ENCODE assay signal across 12 cellular contexts in genomic region chr17:19242323-19242722, GRCh38. TPM values are rescaled to one million over a fixed set of nuclear protein-coding genes. Genes with fewer than 3 reads are reported as not detected.
DNase-seq lines count a peak whose midpoint lies in the region; ATAC-seq and TF ChIP-seq lines count a peak whose summit lies in the region.
"Had no signal": no experiment of that assay in that cellular context is flagged by ENCODE, and none has a peak within 500 bp of the region (broad histone marks: within the 10 kb centered on the region; RNA-seq: fewer than 3 reads in every experiment).

No MANE protein-coding gene starts in this region.

- ATAC-seq in left lung (peak; percentile 69), GM21526 (IDR thresholded peaks at IDR 0.05; ENCODE audit: low FRiP score, unreplicated experiment) (no peak), GM19023 (IDR thresholded peaks at IDR 0.05; ENCODE audit: unreplicated experiment) (no peak)

- H3K4me3 Mint-ChIP-seq in type B pancreatic cell = peak overlapping the region; percentile 61

- no peaks in the 10 kb centered on the region for H3K9me3 ChIP-seq in breast epithelium
- H3K9me3 ChIP-seq in left lung = no peaks in the 10 kb centered on the region

- no peak for TF ChIP-seq POLR2A in breast epithelium (IDR thresholded peaks at IDR 0.05)

- H3K27me3 ChIP-seq in breast epithelium = no peaks in the 10 kb centered on the region
- H3K27me3 ChIP-seq in left lung = peaks cover 0 to 20% of the 10 kb centered on the region in 2 donors

- H3K4me1 ChIP-seq in breast epithelium (peaks cover 2 to 24% of the 10 kb centered on the region in 2 donors), left lung (peaks cover 10 to 40% of the 10 kb centered on the region in 2 donors)

- H3K9me3 Mint-ChIP-seq in type B pancreatic cell = no peaks in the 10 kb centered on the region

- H3K4me3 ChIP-seq in breast epithelium (no peak overlapping the region), left lung (no peak overlapping the region)

- no peaks in the 10 kb centered on the region for H3K27me3 Mint-ChIP-seq in type B pancreatic cell

- peak; percentile 2 for DNase-seq in activated effector memory CD4-positive, alpha-beta T cell treated with anti-CD3 and anti-CD28 coated beads, Interleukin-2, amount 50 U/mL, for 16 hours
- DNase-seq in activated effector memory CD4-positive, alpha-beta T cell treated with Interleukin-2 at 50 U/mL for 16 hours = no peak
- DNase-seq in breast epithelium (ENCODE audit: low spot score in 2 of 2) (peak in 1 of 2 donors; percentile 24), left lung (no peak), type B pancreatic cell (ENCODE audit: extremely low spot score, unreplicated experiment) (no peak), NCI-H82 treated with DMSO at 0.1 percent for 48 hours (lab: John Stamatoyannopoulos, UW; ENCODE audit: unreplicated experiment) (no peak)
- DNase-seq: ACHN; activated gamma-delta T cell treated with Interleukin-2 at 50 U/mL for 16 hours; glutamatergic neuron; stimulated activated naive CD4-positive, alpha-beta T cell had no signal

- H3K36me3 ChIP-seq in breast epithelium (no peaks in the 10 kb centered on the region), left lung (no peaks in the 10 kb centered on the region)

- peak overlapping the region; percentile 93 for H3K27ac Mint-ChIP-seq in type B pancreatic cell

- TF ChIP-seq CTCF in breast epithelium (IDR thresholded peaks at IDR 0.05) (no peak), left lung (IDR thresholded peaks at IDR 0.05) (no peak), type B pancreatic cell (conservative IDR thresholded peaks at IDR 0.05) (no peak)

- H3K36me3 Mint-ChIP-seq in type B pancreatic cell = peaks cover 17% of the 10 kb centered on the region

- H3K27ac ChIP-seq in breast epithelium (peak overlapping the region; percentile 43 to 51), left lung (peak overlapping the region; percentile 21 to 33)

- peaks cover 32% of the 10 kb centered on the region for H3K4me1 Mint-ChIP-seq in type B pancreatic cell (ENCODE audit: unreplicated experiment)

- intact Hi-C loops in breast epithelium (cut with DNase I; ENCODE audit: low total_unique reads) (no loop called here), left lung (cut with DNase I) (no loop called here)

RNA-seq across cellular contexts. Expression of gene EPN2, which starts 5.2 kb away (rescaled TPM):
- total RNA-seq in breast epithelium (10 to 100 TPM; 26.6 to 36.7 (median 30.6) TPM), left lung (10 to 100 TPM; 43.3 to 49.1 TPM), type B pancreatic cell (ENCODE audit: low replicate concordance) (53.9 and 56.7 TPM in 2 replicates)
